In the genomic region with DNA sequence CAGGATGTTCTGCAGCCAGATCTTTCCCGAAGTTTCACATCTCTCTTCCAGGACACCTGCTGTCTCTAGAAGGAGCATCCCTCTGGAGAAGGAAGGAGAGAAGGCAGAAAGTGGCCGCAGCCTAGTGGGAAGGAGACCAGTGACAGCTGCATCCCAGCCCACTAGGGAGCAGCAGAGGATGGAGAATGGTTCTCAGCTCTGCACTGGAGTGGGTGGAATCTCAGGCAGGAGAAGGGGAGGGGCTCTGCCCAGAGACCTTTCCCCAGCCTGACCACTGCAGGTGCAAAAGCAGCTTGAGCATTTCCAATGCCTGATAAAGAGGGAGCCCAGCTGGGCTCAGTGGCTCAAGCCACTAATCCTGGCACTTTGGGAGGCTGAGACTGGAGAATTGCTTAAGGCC, we compare ENCODE assay signal across 8 cellular contexts. TPM values are rescaled to one million over a fixed set of nuclear protein-coding genes. Genes with fewer than 3 reads are reported as not detected.
A peak's percentile ranks its signal among the peaks of the same experiment; 100 is the strongest.
DNase-seq lines count a peak whose midpoint lies in the region; ATAC-seq, FAIRE-seq and TF ChIP-seq lines count a peak whose summit lies in the region.

No MANE protein-coding gene starts in this region.

- BruUV-seq in Caco-2 (replicated peaks; lab: Mats Ljungman, UMichigan) = no TSS peak

- DNase-seq in Caco-2 = peak; percentile 87
- peak; percentile 69 for DNase-seq in HuH-7 (ENCODE audit: low spot score)
- peak; percentile 92 for DNase-seq in NCI-H82 (lab: John Stamatoyannopoulos, UW)
- peak; percentile 47 for DNase-seq in bronchial epithelial cell (ENCODE audit: low read depth)
- DNase-seq in left colon = peak in 1 of 2 donors; percentile 56
- DNase-seq in activated T-helper 1 cell treated with anti-CD3 and anti-CD28 coated beads, Interleukin-12 subunit alpha, Interleukin-12 subunit beta, Interleukin-2, Interleukin-4 antibody, amounts not matched to agents 30 ng/mL and 10 ng/mL and 1 ng/mL, durations not matched to agents 14 hours and 24 hours and 36 hours (ENCODE audit: low spot score) = no peak
- no peak for DNase-seq in activated gamma-delta T cell treated with Interleukin-2 at 50 U/mL for 16 hours
- no peak for DNase-seq in immature natural killer cell

- no peaks in the 10 kb centered on the region for H3K9me3 Mint-ChIP-seq in Caco-2 (ENCODE audit: unreplicated experiment)
- H3K9me3 Mint-ChIP-seq in activated T-helper 1 cell treated with anti-CD3 and anti-CD28 coated beads, Interleukin-12 subunit alpha, Interleukin-12 subunit beta, Interleukin-2, Interleukin-4 antibody, amounts not matched to agents 30 ng/mL and 10 ng/mL and 1 ng/mL, durations not matched to agents 14 hours and 24 hours and 36 hours = no peaks in the 10 kb centered on the region
- peaks cover 0 to 7% (median 0%) of the 10 kb centered on the region in 6 donors for H3K9me3 Mint-ChIP-seq in immature natural killer cell

- intact Hi-C loops in Caco-2 (cut with micrococcal nuclease; ENCODE audit: unreplicated experiment) (loop anchor here (1.0 to 2.0 kb wide), 4 partner anchors 225 to 409 kb away; no protein-coding TSS in a partner anchor), left colon (cut with DNase I, micrococcal nuclease) (loop anchor here in 1 of 2 donors (5.0 kb wide), 2 partner anchors 225 to 320 kb away; no protein-coding TSS in a partner anchor)
- intact Hi-C loops in activated T-helper 1 cell treated with anti-CD3 and anti-CD28 coated beads, Interleukin-12 subunit alpha, Interleukin-12 subunit beta, Interleukin-2, Interleukin-4 antibody, amounts not matched to agents 30 ng/mL and 10 ng/mL and 1 ng/mL, durations not matched to agents 14 hours and 24 hours and 36 hours (cut with micrococcal nuclease) = loop anchor here (1.0 kb wide), 1 partner anchor 61 kb away; no protein-coding TSS in a partner anchor

- H3K27me3 Mint-ChIP-seq in Caco-2 (ENCODE audit: insufficient read depth, unreplicated experiment) (peaks cover 6% of the 10 kb centered on the region), immature natural killer cell (ENCODE audit: low read depth in 3 of 3) (peaks cover 24 to 30% (median 26%) of the 10 kb centered on the region in 3 donors)
- H3K27me3 Mint-ChIP-seq in activated T-helper 1 cell treated with anti-CD3 and anti-CD28 coated beads, Interleukin-12 subunit alpha, Interleukin-12 subunit beta, Interleukin-2, Interleukin-4 antibody, amounts not matched to agents 30 ng/mL and 10 ng/mL and 1 ng/mL, durations not matched to agents 14 hours and 24 hours and 36 hours (ENCODE audit: insufficient read depth) = peaks cover 68% of the 10 kb centered on the region

- no peak overlapping the region for H3K4me3 Mint-ChIP-seq in Caco-2 (ENCODE audit: unreplicated experiment)
- no peak overlapping the region for H3K4me3 Mint-ChIP-seq in activated T-helper 1 cell treated with anti-CD3 and anti-CD28 coated beads, Interleukin-12 subunit alpha, Interleukin-12 subunit beta, Interleukin-2, Interleukin-4 antibody, amounts not matched to agents 30 ng/mL and 10 ng/mL and 1 ng/mL, durations not matched to agents 14 hours and 24 hours and 36 hours
- no peak overlapping the region for H3K4me3 Mint-ChIP-seq in immature natural killer cell

- H3K36me3 ChIP-seq in Caco-2 (ENCODE audit: control insufficient read depth, insufficient read depth, low read length) = no peaks in the 10 kb centered on the region
- no peaks in the 10 kb centered on the region for H3K36me3 ChIP-seq in bronchial epithelial cell (ENCODE audit: control insufficient read depth, insufficient read depth, low read length)

- peak; percentile 76 for ATAC-seq in left colon

- CTCF ChIA-PET in Caco-2 (lab: Charles Lee) = interaction anchor here (0.5 to 2.5 kb wide), 23 partner anchors 46 to 419 kb away, joined by 3 to 32 read pairs (median 3); partner anchors contain the start of gene TOMM6

- TF ChIP-seq CTCF in Caco-2 (IDR thresholded peaks at IDR 0.05; ENCODE audit: insufficient read depth in 1 of 2, low read depth in 1 of 2, low read length in 1 of 2, severe bottlenecking in 1 of 2, unreplicated experiment in 1 of 2) = peak; percentile 90 to 94
- peak; percentile 83 for TF ChIP-seq CTCF in bronchial epithelial cell (IDR thresholded peaks at IDR 0.05; ENCODE audit: insufficient read depth, low read length, severe bottlenecking)

- H3K36me3 Mint-ChIP-seq in Caco-2 (ENCODE audit: insufficient read depth, unreplicated experiment) (no peaks in the 10 kb centered on the region), immature natural killer cell (peaks cover 0 to 4% (median 0%) of the 10 kb centered on the region in 3 donors)
- H3K36me3 Mint-ChIP-seq in activated T-helper 1 cell treated with anti-CD3 and anti-CD28 coated beads, Interleukin-12 subunit alpha, Interleukin-12 subunit beta, Interleukin-2, Interleukin-4 antibody, amounts not matched to agents 30 ng/mL and 10 ng/mL and 1 ng/mL, durations not matched to agents 14 hours and 24 hours and 36 hours (ENCODE audit: low read depth) = peaks cover 2% of the 10 kb centered on the region

- POLR2A ChIA-PET in Caco-2 (lab: Charles Lee) = no interaction called here

- peaks cover 13% of the 10 kb centered on the region for H3K4me1 Mint-ChIP-seq in Caco-2 (ENCODE audit: low read depth, unreplicated experiment)
- H3K4me1 Mint-ChIP-seq in activated T-helper 1 cell treated with anti-CD3 and anti-CD28 coated beads, Interleukin-12 subunit alpha, Interleukin-12 subunit beta, Interleukin-2, Interleukin-4 antibody, amounts not matched to agents 30 ng/mL and 10 ng/mL and 1 ng/mL, durations not matched to agents 14 hours and 24 hours and 36 hours (ENCODE audit: low read depth) = peaks cover 22% of the 10 kb centered on the region
- peaks cover 22 to 31% of the 10 kb centered on the region in 2 donors for H3K4me1 Mint-ChIP-seq in immature natural killer cell

- no peak overlapping the region for H3K4me3 ChIP-seq in Caco-2 (ENCODE audit: low read depth, low read length)
- no peak overlapping the region for H3K4me3 ChIP-seq in bronchial epithelial cell (ENCODE audit: low read depth, low read length)

- H3K27ac Mint-ChIP-seq in Caco-2 (ENCODE audit: unreplicated experiment) (no peak overlapping the region), immature natural killer cell (peak overlapping the region in 1 of 6 donors; percentile 18)
- H3K27ac Mint-ChIP-seq in activated T-helper 1 cell treated with anti-CD3 and anti-CD28 coated beads, Interleukin-12 subunit alpha, Interleukin-12 subunit beta, Interleukin-2, Interleukin-4 antibody, amounts not matched to agents 30 ng/mL and 10 ng/mL and 1 ng/mL, durations not matched to agents 14 hours and 24 hours and 36 hours = no peak overlapping the region

- H3K27me3 ChIP-seq in Caco-2 (replicated peaks; ENCODE audit: control insufficient read depth, insufficient read depth, low read length) (no peaks in the 10 kb centered on the region), bronchial epithelial cell (ENCODE audit: control insufficient read depth, insufficient read depth, low read length) (peaks cover 10% of the 10 kb centered on the region)

- FAIRE-seq in bronchial epithelial cell (lab: Jason Lieb, UNC) = no peak

- peaks cover 9% of the 10 kb centered on the region; the same call in 1 of the 2 replicates for H3K4me1 ChIP-seq in Caco-2

- H3K9me3 ChIP-seq in Caco-2 = no peaks in the 10 kb centered on the region

RNA-seq across cellular contexts. Expression of gene NCR2, which starts 32.3 kb away (rescaled TPM):
- total RNA-seq in Caco-2 (2022) (not detected in 2 replicates), bronchial epithelial cell (not detected in 2 replicates), left colon (under 1 TPM in 1 of 2 donors, not detected in 1; 0.28 TPM)
- not detected in 2 replicates for total RNA-seq in activated T-helper 1 cell treated with anti-CD3 and anti-CD28 coated beads, Interleukin-12 subunit alpha, Interleukin-12 subunit beta, Interleukin-2, Interleukin-4 antibody, amounts not matched to agents 30 ng/mL and 10 ng/mL and 1 ng/mL, durations not matched to agents 14 hours and 24 hours and 36 hours
- polyA plus RNA-seq in immature natural killer cell = under 1 TPM in 2 of 3 donors, not detected in 1; 0.91 to 0.97 TPM

Comparison
In these comparisons a context has a peak if more than half of its experiments do, and no peak if none do; other contexts are left out.
1. DNase-seq: peak in Caco-2 (2 of 2), HuH-7 (single experiment), NCI-H82 (single experiment) and bronchial epithelial cell (single experiment); none in activated T-helper 1 cell treated with anti-CD3 and anti-CD28 coated beads, Interleukin-12 subunit alpha, Interleukin-12 subunit beta, Interleukin-2, Interleukin-4 antibody, amounts not matched to agents 30 ng/mL and 10 ng/mL and 1 ng/mL, durations not matched to agents 14 hours and 24 hours and 36 hours (single experiment), activated gamma-delta T cell treated with Interleukin-2 at 50 U/mL for 16 hours (single experiment) and immature natural killer cell (0 of 3).